In genomic region chr7:142587578-142588191, GRCh38 we compare ENCODE assay signal across 8 cellular contexts.
DNase-seq lines count a peak whose midpoint lies in the region; ATAC-seq, FAIRE-seq and TF ChIP-seq lines count a peak whose summit lies in the region.

No MANE protein-coding gene starts in this region.

- H3K27ac ChIP-seq in GM12878 (ENCODE audit: control insufficient read depth, insufficient read depth) = no peak overlapping the region
- no peak overlapping the region for H3K27ac ChIP-seq in left lung

- H3K9ac ChIP-seq in GM12878 (ENCODE audit: control insufficient read depth, insufficient read depth, low read length) = no peak overlapping the region

- no peak for TF ChIP-seq EP300 in GM12878 (IDR thresholded peaks at IDR 0.05; ENCODE audit: borderline replicate concordance in 1 of 2, control insufficient read depth in 1 of 2, low read depth in 2 of 2, low read length in 2 of 2)

- TF ChIP-seq CTCF in GM12878 (IDR thresholded peaks at IDR 0.05 in 2 of 3, conservative IDR thresholded peaks at IDR 0.05 in 1 of 3; ENCODE audit: control insufficient read depth in 2 of 3, extremely low read depth in 1 of 3, insufficient read depth in 1 of 3, low read depth in 3 of 3, low read length in 3 of 3) (peak; percentile 75 to 93 (median 75); a peak in 5 of 6 replicates), left lung (IDR thresholded peaks at IDR 0.05) (peak in 1 of 2 donors; percentile 49)

- DNase-seq in COLO829 (ENCODE audit: low spot score) (peak; percentile 92), GM18507 (ENCODE audit: extremely low spot score, insufficient read length, low read depth) (peak; percentile 32), NAMALWA (ENCODE audit: low spot score) (peak; percentile 92), GM12878 (ENCODE audit: low read depth, low spot score) (peak; percentile 15), left lung (no peak), NCI-H1436 treated with DMSO at 0.1 percent for 48 hours (lab: John Stamatoyannopoulos, UW) (no peak), NCI-H2029 (lab: John Stamatoyannopoulos, UW) (no peak)

- H2AFZ ChIP-seq in GM12878 (ENCODE audit: control insufficient read depth, low read depth, low read length) = peak overlapping the region; percentile 37; the same call in 1 of the 2 replicates

- SMC1A ChIA-PET in GM12878 (lab: Charles Lee; ENCODE audit: uncharacterized antibody, unreplicated experiment) = interaction anchor here (0.8 to 2.8 kb wide), 20 partner anchors 10 to 231 kb away, joined by 3 to 26 read pairs (median 4); no protein-coding TSS in a partner anchor

- no peak overlapping the region for H3K4me2 ChIP-seq in GM12878 (ENCODE audit: control insufficient read depth, insufficient read depth)

- no peak overlapping the region for H3K4me3 ChIP-seq in GM12878
- no peak overlapping the region for H3K4me3 ChIP-seq in left lung

- TF ChIP-seq POLR2A in GM12878 (IDR thresholded peaks at IDR 0.05; ENCODE audit: low read depth, low read length) = no peak

- in situ Hi-C loops in GM12878 (cut with MboI) = no loop called here

- H3K9me3 ChIP-seq in GM12878 (replicated peaks; ENCODE audit: control insufficient read depth, insufficient read depth, low read length) (no peaks in the 10 kb centered on the region), left lung (no peaks in the 10 kb centered on the region)

- ATAC-seq in HG02759 (IDR thresholded peaks at IDR 0.05; ENCODE audit: unreplicated experiment) = peak; percentile 69
- ATAC-seq in GM12878 = peak; percentile 88
- peak; percentile 81 for ATAC-seq in left lung

- H3K4me1 ChIP-seq in GM12878 (ENCODE audit: control insufficient read depth, insufficient read depth, low read length) (0 out of 2 replicates have a peak, but pooled peaks cover 4% of the 10 kb centered on the region), left lung (peaks cover 0 to 2% of the 10 kb centered on the region in 2 donors)

- BruUV-seq in GM12878 (replicated peaks; lab: Mats Ljungman, UMichigan) = no TSS peak

- intact Hi-C loops in GM12878 (cut with micrococcal nuclease; ENCODE audit: unreplicated experiment) (loop anchor here (1.0 kb wide), 2 partner anchors 29 to 52 kb away; no protein-coding TSS in a partner anchor), left lung (cut with DNase I) (no loop called here)

- RAD21 ChIA-PET in GM12878 (lab: Charles Lee; ENCODE audit: unreplicated experiment) = interaction anchor here (0.7 to 2.5 kb wide), 12 partner anchors 10 to 234 kb away, joined by 3 to 50 read pairs (median 3); no protein-coding TSS in a partner anchor

- peak; percentile 48 for TF ChIP-seq RAD21 in GM12878 (IDR thresholded peaks at IDR 0.05; ENCODE audit: insufficient read depth, low read depth, low read length)

- no peaks in the 10 kb centered on the region for H3K27me3 ChIP-seq in GM12878 (replicated peaks in 1 of 2; ENCODE audit: control insufficient read depth in 2 of 2, insufficient read depth in 2 of 2, low read length in 1 of 2)
- no peaks in the 10 kb centered on the region for H3K27me3 ChIP-seq in left lung

- WGBS in GM12878 (ENCODE audit: insufficient coverage, insufficient replicate concordance, low lambda C conversion rate, missing lambda C conversion rate) = 53% methylated on average over 5 of the region's 5 CpGs

- H4K20me1 ChIP-seq in GM12878 (ENCODE audit: control insufficient read depth, insufficient read depth) = no peaks in the 10 kb centered on the region

- FAIRE-seq in GM18507 (lab: Jason Lieb, UNC) (no peak), GM12878 (lab: Jason Lieb, UNC) (no peak)

- POLR2A ChIA-PET in GM12878 (lab: Charles Lee) = interaction anchor here (0.9 to 1.2 kb wide), 2 partner anchors 38 to 52 kb away, joined by 3 read pairs; no protein-coding TSS in a partner anchor

- CTCF ChIA-PET in GM12878 (lab: Yijun Ruan, JAX) = interaction anchor here (0.6 to 7.2 kb wide), 48 partner anchors 8 to 627 kb away, joined by 3 to 122 read pairs (median 4); no protein-coding TSS in a partner anchor

- H3K36me3 ChIP-seq in GM12878 (ENCODE audit: control insufficient read depth in 2 of 2, insufficient read depth in 2 of 2, low read length in 1 of 2) (no peaks in the 10 kb centered on the region), left lung (no peaks in the 10 kb centered on the region)

- H3K79me2 ChIP-seq in GM12878 (ENCODE audit: control insufficient read depth, insufficient read depth, low read length) = no peaks in the 10 kb centered on the region

TF ChIP-seq in GM12878, 131 proteins besides CTCF, POLR2A, EP300 and RAD21:
- TF ChIP-seq STAT1 (conservative IDR thresholded peaks at IDR 0.05) (no peak), YY1 (IDR thresholded peaks at IDR 0.05; ENCODE audit: low read depth, low read length) (0 out of 2 replicates have a peak, but pooled peaks have one; percentile 25), ATF7 (IDR thresholded peaks at IDR 0.05; ENCODE audit: low read depth) (peak; percentile 49; the same call in 1 of the 2 replicates), NRF1 (conservative IDR thresholded peaks at IDR 0.05; ENCODE audit: low read depth, low read length) (no peak), SMC3 (IDR thresholded peaks at IDR 0.05; ENCODE audit: borderline replicate concordance, low read length) (peak; percentile 47; the same call in 1 of the 2 replicates), SMARCA5 (IDR thresholded peaks at IDR 0.05) (peak; percentile 59; the same call in 1 of the 2 replicates)

Comparison
In these comparisons a context has a peak if more than half of its experiments do, and no peak if none do; other contexts are left out.
1. DNase-seq: peak in COLO829 (single experiment), GM18507 (single experiment), NAMALWA (single experiment) and GM12878 (single experiment); none in left lung (0 of 2), NCI-H1436 treated with DMSO at 0.1 percent for 48 hours (single experiment) and NCI-H2029 (single experiment).
2. Peak in every context shown above with its lines, with median percentiles within 50 percentile points of each other: ATAC-seq.